ENCODE assay signal across 1 cellular context in genomic region chr15:76337739-76338554, GRCh38.
TF ChIP-seq lines count a peak whose summit lies in the region.

No MANE protein-coding gene starts in this region.

TF ChIP-seq in HepG2, 621 proteins besides CTCF, POLR2A, EP300 and RAD21 (continued from another document and continues in another):
- TF ChIP-seq ATF5 (CRISPR knock-in tag; IDR thresholded peaks at IDR 0.05; ENCODE audit: low read depth) (peak; percentile 59; the same call in 1 of the 2 replicates), ZNF746 (CRISPR knock-in tag; IDR thresholded peaks at IDR 0.05) (no peak), ZNF280B (CRISPR knock-in tag; IDR thresholded peaks at IDR 0.05; ENCODE audit: borderline replicate concordance) (peak; percentile 52), SALL2 (CRISPR knock-in tag; IDR thresholded peaks at IDR 0.05) (peak; percentile 64; the same call in 1 of the 2 replicates), AFF4 (CRISPR knock-in tag; IDR thresholded peaks at IDR 0.05) (no peak), CHD4 (IDR thresholded peaks at IDR 0.05; ENCODE audit: borderline replicate concordance, low read length) (no peak), MLLT10 (CRISPR knock-in tag; IDR thresholded peaks at IDR 0.05) (no peak), HOMEZ (CRISPR knock-in tag; IDR thresholded peaks at IDR 0.05; ENCODE audit: low read depth) (no peak), ZNF7 (CRISPR knock-in tag; IDR thresholded peaks at IDR 0.05) (no peak), MAFK (conservative IDR thresholded peaks at IDR 0.05 in 1 of 2, IDR thresholded peaks at IDR 0.05 in 1 of 2; ENCODE audit: low read length in 2 of 2) (no peak), EHMT2 (IDR thresholded peaks at IDR 0.05; ENCODE audit: borderline replicate concordance, low read depth, low read length) (no peak), ZNF784 (CRISPR knock-in tag; IDR thresholded peaks at IDR 0.05; ENCODE audit: borderline replicate concordance) (0 out of 2 replicates have a peak, but pooled peaks have one; percentile 74), NFRKB (IDR thresholded peaks at IDR 0.05) (no peak), ZNF275 (CRISPR knock-in tag; IDR thresholded peaks at IDR 0.05; ENCODE audit: borderline replicate concordance) (peak; percentile 81), TARDBP (CRISPR knock-in tag; IDR thresholded peaks at IDR 0.05) (no peak), ZNF678 (CRISPR knock-in tag; IDR thresholded peaks at IDR 0.05) (no peak), ZNF296 (CRISPR knock-in tag; conservative IDR thresholded peaks at IDR 0.05) (no peak), PLSCR1 (CRISPR knock-in tag; IDR thresholded peaks at IDR 0.05; ENCODE audit: borderline replicate concordance) (no peak), TOPORS (CRISPR knock-in tag; IDR thresholded peaks at IDR 0.05) (peak; percentile 88; the same call in 1 of the 2 replicates), ATM (IDR thresholded peaks at IDR 0.05; ENCODE audit: borderline replicate concordance) (no peak), KDM3A (CRISPR knock-in tag; IDR thresholded peaks at IDR 0.05; ENCODE audit: low read depth) (no peak), NBN (conservative IDR thresholded peaks at IDR 0.05) (no peak), ZBTB21 (CRISPR knock-in tag; IDR thresholded peaks at IDR 0.05) (no peak), POLR2G (IDR thresholded peaks at IDR 0.05; ENCODE audit: low read depth, low read length) (no peak; the same call in 1 of the 2 replicates), KLF16 (CRISPR knock-in tag; IDR thresholded peaks at IDR 0.05) (no peak), ZNF790 (CRISPR knock-in tag; IDR thresholded peaks at IDR 0.05; ENCODE audit: borderline replicate concordance) (peak; percentile 78; the same call in 1 of the 2 replicates), MED13 (CRISPR knock-in tag; IDR thresholded peaks at IDR 0.05) (peak; percentile 82; the same call in 1 of the 2 replicates), TBX3 (IDR thresholded peaks at IDR 0.05; ENCODE audit: borderline replicate concordance) (no peak), SALL1 (CRISPR knock-in tag; IDR thresholded peaks at IDR 0.05) (peak; percentile 67), YEATS4 (CRISPR knock-in tag; IDR thresholded peaks at IDR 0.05; ENCODE audit: borderline replicate concordance) (peak; percentile 82), KLF12 (CRISPR knock-in tag; IDR thresholded peaks at IDR 0.05; ENCODE audit: borderline replicate concordance) (peak; percentile 94), ZBTB46 (CRISPR knock-in tag; IDR thresholded peaks at IDR 0.05; ENCODE audit: borderline replicate concordance) (no peak), ZFYVE20 (CRISPR knock-in tag; IDR thresholded peaks at IDR 0.05; ENCODE audit: borderline replicate concordance, low read depth) (0 out of 2 replicates have a peak, but pooled peaks have one; percentile 77), ZNF143 (CRISPR knock-in tag; IDR thresholded peaks at IDR 0.05) (peak; percentile 51; the same call in 1 of the 2 replicates), SMAD9 (CRISPR knock-in tag; IDR thresholded peaks at IDR 0.05) (no peak), ZNF326 (CRISPR knock-in tag; IDR thresholded peaks at IDR 0.05; ENCODE audit: borderline replicate concordance) (no peak), KAT7 (CRISPR knock-in tag; IDR thresholded peaks at IDR 0.05; ENCODE audit: borderline replicate concordance) (no peak), SRSF4 (IDR thresholded peaks at IDR 0.05; ENCODE audit: low read depth, low read length, poor library complexity, severe bottlenecking) (no peak), TAF15 (IDR thresholded peaks at IDR 0.05; ENCODE audit: low read depth, low read length, poor library complexity, severe bottlenecking) (no peak), ARNTL (CRISPR knock-in tag; IDR thresholded peaks at IDR 0.05) (no peak), ZNF776 (CRISPR knock-in tag; IDR thresholded peaks at IDR 0.05) (peak; percentile 93), REXO4 (CRISPR knock-in tag; IDR thresholded peaks at IDR 0.05; ENCODE audit: borderline replicate concordance) (no peak), ZNF724P (CRISPR knock-in tag; IDR thresholded peaks at IDR 0.05; ENCODE audit: borderline replicate concordance) (no peak), ZNF691 (CRISPR knock-in tag; IDR thresholded peaks at IDR 0.05; ENCODE audit: borderline replicate concordance, low read depth) (peak; percentile 66; the same call in 1 of the 2 replicates), TFDP1 (CRISPR knock-in tag; IDR thresholded peaks at IDR 0.05; ENCODE audit: borderline replicate concordance) (peak; percentile 87), CERS6 (CRISPR knock-in tag; IDR thresholded peaks at IDR 0.05) (no peak), ZFP90 (CRISPR knock-in tag; IDR thresholded peaks at IDR 0.05; ENCODE audit: borderline replicate concordance) (peak; percentile 63; the same call in 1 of the 2 replicates)
